ENCODE assay signal across 1 cellular context in the genomic region with DNA sequence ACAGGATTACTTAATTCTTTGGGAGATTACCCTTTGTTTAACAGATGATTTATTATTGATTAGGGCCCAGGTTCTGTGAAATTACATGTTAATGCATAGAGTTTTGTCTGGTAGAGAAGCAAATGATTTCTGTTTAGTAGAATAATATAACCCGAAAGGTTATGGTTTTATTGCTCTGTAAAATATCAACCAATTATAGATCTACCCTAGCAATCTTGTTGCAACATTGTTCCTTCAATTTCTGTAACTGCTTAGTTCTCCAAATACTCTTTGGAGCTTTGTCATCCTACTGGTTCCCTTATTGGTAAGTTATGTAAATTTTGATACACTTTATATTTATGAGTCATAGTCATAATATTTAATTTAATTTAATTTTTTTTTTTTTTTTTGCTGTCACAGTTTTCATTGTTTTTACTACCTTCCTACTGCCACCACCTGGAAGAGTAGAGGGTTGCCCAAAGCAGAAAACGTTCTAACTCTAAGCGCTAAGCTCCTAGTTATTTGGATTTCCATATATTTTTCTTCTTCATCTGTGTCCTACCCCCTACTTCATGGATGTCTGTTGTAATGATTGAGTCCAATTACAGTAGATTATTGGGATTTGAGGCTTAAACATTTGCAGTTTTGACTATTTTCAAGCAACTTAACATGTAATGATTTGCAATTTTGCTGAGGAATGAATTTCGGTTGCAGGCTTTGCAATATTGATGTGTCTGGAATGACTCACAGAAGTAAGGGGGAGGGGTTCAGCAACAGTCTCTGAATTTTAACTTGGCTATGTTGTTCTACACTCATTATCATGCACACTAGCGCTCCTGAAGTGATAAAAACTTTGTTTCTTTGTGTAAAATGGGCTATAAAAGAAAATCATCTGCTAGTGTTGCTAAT.
TF ChIP-seq lines count a peak whose summit lies in the region.

No MANE protein-coding gene starts in this region.

TF ChIP-seq in K562, 482 proteins besides CTCF, POLR2A, EP300 and RAD21 (continued from another document):
- TF ChIP-seq HDAC2 (IDR thresholded peaks at IDR 0.05) (no peak), ZNF384 (IDR thresholded peaks at IDR 0.05; ENCODE audit: low read depth, low read length) (peak; percentile 46; the same call in 1 of the 2 replicates), CBFA2T3 (IDR thresholded peaks at IDR 0.05) (no peak), C11orf30 (IDR thresholded peaks at IDR 0.05; ENCODE audit: low read depth) (peak; percentile 90), PTBP1 (IDR thresholded peaks at IDR 0.05; ENCODE audit: low read depth, low read length) (no peak), NONO (IDR thresholded peaks at IDR 0.05; ENCODE audit: low read depth in 2 of 2, low read length in 1 of 2) (no peak), BACH1 (tag; IDR thresholded peaks at IDR 0.05) (no peak), MYBL2 (IDR thresholded peaks at IDR 0.05; ENCODE audit: low read depth) (no peak), MYBL2 (CRISPR knock-in tag; IDR thresholded peaks at IDR 0.05; ENCODE audit: borderline replicate concordance) (no peak), MTA3 (IDR thresholded peaks at IDR 0.05; ENCODE audit: borderline replicate concordance) (no peak), TCF7L2 (IDR thresholded peaks at IDR 0.05; ENCODE audit: low read depth, low read length) (no peak), HSF4 (CRISPR knock-in tag; IDR thresholded peaks at IDR 0.05; ENCODE audit: borderline replicate concordance) (no peak), KAT8 (IDR thresholded peaks at IDR 0.05; ENCODE audit: low read depth) (no peak), JUND (IDR thresholded peaks at IDR 0.05; ENCODE audit: borderline replicate concordance, low read depth, low read length) (peak; percentile 60), JUND (tag; IDR thresholded peaks at IDR 0.05; ENCODE audit: borderline replicate concordance, low read depth, low read length) (no peak; the same call in 2 of the 3 replicates), FOSL1 (tag; conservative IDR thresholded peaks at IDR 0.05) (peak; percentile 71), EGR1 (conservative IDR thresholded peaks at IDR 0.05) (no peak), FOXA1 (IDR thresholded peaks at IDR 0.05; ENCODE audit: borderline replicate concordance) (no peak), HDAC3 (IDR thresholded peaks at IDR 0.05; ENCODE audit: borderline replicate concordance, partially characterized antibody) (no peak), DNMT1 (IDR thresholded peaks at IDR 0.05) (no peak), SIN3A (IDR thresholded peaks at IDR 0.05; ENCODE audit: borderline replicate concordance in 2 of 2, control insufficient read depth in 1 of 2, low read depth in 2 of 2, low read length in 2 of 2) (no peak), DDX20 (tag; IDR thresholded peaks at IDR 0.05; ENCODE audit: low read depth) (no peak), HLTF (IDR thresholded peaks at IDR 0.05) (no peak), HDAC6 (IDR thresholded peaks at IDR 0.05; ENCODE audit: low read depth, low read length) (no peak), NFXL1 (CRISPR knock-in tag; IDR thresholded peaks at IDR 0.05) (no peak), ZNF174 (CRISPR knock-in tag; IDR thresholded peaks at IDR 0.05) (no peak), MAFK (IDR thresholded peaks at IDR 0.05; ENCODE audit: low read length) (peak; percentile 65; the same call in 1 of the 2 replicates), LEF1 (IDR thresholded peaks at IDR 0.05) (peak; percentile 62; the same call in 1 of the 2 replicates), DPF2 (IDR thresholded peaks at IDR 0.05) (0 out of 2 replicates have a peak, but pooled peaks have one; percentile 46), XRCC5 (IDR thresholded peaks at IDR 0.05; ENCODE audit: low read depth, low read length) (no peak), RHOXF2B (CRISPR knock-in tag; conservative IDR thresholded peaks at IDR 0.05) (no peak), MAFG (tag; conservative IDR thresholded peaks at IDR 0.05) (peak; percentile 83), MAFF (IDR thresholded peaks at IDR 0.05; ENCODE audit: low read length) (peak; percentile 65), PHF21A (IDR thresholded peaks at IDR 0.05; ENCODE audit: borderline replicate concordance, low read depth) (no peak), NFE2 (IDR thresholded peaks at IDR 0.05; ENCODE audit: low read depth) (no peak), DMBX1 (CRISPR knock-in tag; IDR thresholded peaks at IDR 0.05; ENCODE audit: borderline replicate concordance) (no peak)
- TF ChIP-seq, protein P1, sequence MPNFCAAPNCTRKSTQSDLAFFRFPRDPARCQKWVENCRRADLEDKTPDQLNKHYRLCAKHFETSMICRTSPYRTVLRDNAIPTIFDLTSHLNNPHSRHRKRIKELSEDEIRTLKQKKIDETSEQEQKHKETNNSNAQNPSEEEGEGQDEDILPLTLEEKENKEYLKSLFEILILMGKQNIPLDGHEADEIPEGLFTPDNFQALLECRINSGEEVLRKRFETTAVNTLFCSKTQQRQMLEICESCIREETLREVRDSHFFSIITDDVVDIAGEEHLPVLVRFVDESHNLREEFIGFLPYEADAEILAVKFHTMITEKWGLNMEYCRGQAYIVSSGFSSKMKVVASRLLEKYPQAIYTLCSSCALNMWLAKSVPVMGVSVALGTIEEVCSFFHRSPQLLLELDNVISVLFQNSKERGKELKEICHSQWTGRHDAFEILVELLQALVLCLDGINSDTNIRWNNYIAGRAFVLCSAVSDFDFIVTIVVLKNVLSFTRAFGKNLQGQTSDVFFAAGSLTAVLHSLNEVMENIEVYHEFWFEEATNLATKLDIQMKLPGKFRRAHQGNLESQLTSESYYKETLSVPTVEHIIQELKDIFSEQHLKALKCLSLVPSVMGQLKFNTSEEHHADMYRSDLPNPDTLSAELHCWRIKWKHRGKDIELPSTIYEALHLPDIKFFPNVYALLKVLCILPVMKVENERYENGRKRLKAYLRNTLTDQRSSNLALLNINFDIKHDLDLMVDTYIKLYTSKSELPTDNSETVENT (CRISPR knock-in tag; IDR thresholded peaks at IDR 0.05) = no peak
- TF ChIP-seq, protein P2, sequence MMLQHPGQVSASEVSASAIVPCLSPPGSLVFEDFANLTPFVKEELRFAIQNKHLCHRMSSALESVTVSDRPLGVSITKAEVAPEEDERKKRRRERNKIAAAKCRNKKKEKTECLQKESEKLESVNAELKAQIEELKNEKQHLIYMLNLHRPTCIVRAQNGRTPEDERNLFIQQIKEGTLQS (IDR thresholded peaks at IDR 0.05) = peak; percentile 59; the same call in 1 of the 2 replicates
- TF ChIP-seq, protein P2 (CRISPR knock-in tag; conservative IDR thresholded peaks at IDR 0.05) = no peak
- TF ChIP-seq, protein P3, sequence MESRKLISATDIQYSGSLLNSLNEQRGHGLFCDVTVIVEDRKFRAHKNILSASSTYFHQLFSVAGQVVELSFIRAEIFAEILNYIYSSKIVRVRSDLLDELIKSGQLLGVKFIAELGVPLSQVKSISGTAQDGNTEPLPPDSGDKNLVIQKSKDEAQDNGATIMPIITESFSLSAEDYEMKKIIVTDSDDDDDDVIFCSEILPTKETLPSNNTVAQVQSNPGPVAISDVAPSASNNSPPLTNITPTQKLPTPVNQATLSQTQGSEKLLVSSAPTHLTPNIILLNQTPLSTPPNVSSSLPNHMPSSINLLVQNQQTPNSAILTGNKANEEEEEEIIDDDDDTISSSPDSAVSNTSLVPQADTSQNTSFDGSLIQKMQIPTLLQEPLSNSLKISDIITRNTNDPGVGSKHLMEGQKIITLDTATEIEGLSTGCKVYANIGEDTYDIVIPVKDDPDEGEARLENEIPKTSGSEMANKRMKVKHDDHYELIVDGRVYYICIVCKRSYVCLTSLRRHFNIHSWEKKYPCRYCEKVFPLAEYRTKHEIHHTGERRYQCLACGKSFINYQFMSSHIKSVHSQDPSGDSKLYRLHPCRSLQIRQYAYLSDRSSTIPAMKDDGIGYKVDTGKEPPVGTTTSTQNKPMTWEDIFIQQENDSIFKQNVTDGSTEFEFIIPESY (CRISPR knock-in tag; IDR thresholded peaks at IDR 0.05) = peak; percentile 60
- TF ChIP-seq, protein P4, sequence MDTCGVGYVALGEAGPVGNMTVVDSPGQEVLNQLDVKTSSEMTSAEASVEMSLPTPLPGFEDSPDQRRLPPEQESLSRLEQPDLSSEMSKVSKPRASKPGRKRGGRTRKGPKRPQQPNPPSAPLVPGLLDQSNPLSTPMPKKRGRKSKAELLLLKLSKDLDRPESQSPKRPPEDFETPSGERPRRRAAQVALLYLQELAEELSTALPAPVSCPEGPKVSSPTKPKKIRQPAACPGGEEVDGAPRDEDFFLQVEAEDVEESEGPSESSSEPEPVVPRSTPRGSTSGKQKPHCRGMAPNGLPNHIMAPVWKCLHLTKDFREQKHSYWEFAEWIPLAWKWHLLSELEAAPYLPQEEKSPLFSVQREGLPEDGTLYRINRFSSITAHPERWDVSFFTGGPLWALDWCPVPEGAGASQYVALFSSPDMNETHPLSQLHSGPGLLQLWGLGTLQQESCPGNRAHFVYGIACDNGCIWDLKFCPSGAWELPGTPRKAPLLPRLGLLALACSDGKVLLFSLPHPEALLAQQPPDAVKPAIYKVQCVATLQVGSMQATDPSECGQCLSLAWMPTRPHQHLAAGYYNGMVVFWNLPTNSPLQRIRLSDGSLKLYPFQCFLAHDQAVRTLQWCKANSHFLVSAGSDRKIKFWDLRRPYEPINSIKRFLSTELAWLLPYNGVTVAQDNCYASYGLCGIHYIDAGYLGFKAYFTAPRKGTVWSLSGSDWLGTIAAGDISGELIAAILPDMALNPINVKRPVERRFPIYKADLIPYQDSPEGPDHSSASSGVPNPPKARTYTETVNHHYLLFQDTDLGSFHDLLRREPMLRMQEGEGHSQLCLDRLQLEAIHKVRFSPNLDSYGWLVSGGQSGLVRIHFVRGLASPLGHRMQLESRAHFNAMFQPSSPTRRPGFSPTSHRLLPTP (IDR thresholded peaks at IDR 0.05; ENCODE audit: borderline replicate concordance, extremely low read depth, insufficient read length) = no peak
- TF ChIP-seq, protein P5, sequence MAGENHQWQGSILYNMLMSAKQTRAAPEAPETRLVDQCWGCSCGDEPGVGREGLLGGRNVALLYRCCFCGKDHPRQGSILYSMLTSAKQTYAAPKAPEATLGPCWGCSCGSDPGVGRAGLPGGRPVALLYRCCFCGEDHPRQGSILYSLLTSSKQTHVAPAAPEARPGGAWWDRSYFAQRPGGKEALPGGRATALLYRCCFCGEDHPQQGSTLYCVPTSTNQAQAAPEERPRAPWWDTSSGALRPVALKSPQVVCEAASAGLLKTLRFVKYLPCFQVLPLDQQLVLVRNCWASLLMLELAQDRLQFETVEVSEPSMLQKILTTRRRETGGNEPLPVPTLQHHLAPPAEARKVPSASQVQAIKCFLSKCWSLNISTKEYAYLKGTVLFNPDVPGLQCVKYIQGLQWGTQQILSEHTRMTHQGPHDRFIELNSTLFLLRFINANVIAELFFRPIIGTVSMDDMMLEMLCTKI (IDR thresholded peaks at IDR 0.05; ENCODE audit: partially characterized antibody) = no peak
- TF ChIP-seq, protein P6, sequence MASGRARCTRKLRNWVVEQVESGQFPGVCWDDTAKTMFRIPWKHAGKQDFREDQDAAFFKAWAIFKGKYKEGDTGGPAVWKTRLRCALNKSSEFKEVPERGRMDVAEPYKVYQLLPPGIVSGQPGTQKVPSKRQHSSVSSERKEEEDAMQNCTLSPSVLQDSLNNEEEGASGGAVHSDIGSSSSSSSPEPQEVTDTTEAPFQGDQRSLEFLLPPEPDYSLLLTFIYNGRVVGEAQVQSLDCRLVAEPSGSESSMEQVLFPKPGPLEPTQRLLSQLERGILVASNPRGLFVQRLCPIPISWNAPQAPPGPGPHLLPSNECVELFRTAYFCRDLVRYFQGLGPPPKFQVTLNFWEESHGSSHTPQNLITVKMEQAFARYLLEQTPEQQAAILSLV (tag; IDR thresholded peaks at IDR 0.05) = no peak
